In the genomic region with DNA sequence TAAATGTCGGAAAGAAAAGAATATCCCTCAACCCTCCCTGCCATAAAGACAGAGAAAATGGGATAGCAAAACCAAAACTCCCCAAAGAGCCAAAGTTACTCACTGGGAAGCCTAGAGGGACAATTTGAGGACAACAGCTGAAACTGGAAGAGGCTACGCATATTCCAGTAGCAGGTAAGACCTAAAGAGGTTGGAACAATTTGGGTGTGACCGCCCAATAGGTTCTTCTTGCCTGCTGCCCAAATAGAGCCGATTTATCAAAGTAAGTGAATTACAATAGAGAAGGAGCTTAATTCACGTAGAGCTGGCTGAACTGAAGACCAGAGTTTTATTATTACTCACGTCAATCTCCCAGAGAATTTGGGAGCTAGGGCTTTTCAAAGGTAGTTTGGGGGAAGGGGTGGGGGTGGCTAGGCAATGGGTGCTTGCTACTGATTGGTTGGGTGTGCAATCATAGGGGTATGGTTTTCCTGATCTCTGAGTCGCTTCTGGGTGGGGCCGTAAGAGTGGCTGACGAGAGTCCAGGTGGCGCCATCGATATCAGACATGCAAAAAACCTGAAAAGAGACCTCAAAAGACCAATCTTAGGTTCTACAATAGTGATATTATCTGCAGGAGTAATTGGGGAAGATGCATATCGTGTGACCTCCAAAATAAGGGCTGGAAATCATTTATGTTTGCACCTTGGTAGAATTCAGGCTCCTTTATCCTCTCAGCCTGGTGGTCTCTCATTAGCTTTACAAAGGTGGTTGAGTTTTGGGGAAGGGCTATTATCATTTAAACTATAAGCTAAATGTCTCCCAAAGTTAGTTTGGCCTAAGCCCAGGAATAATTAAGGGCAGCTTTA, we compare ENCODE assay signal across 17 cellular contexts. TPM values are rescaled to one million over a fixed set of nuclear protein-coding genes. Genes with fewer than 3 reads are reported as not detected.
A peak's percentile ranks its signal among the peaks of the same experiment; 100 is the strongest.
DNase-seq lines count a peak whose midpoint lies in the region; ATAC-seq and FAIRE-seq lines count a peak whose summit lies in the region.
"Had no signal": no experiment of that assay in that cellular context is flagged by ENCODE, and none has a peak within 500 bp of the region (broad histone marks: within the 10 kb centered on the region; RNA-seq: fewer than 3 reads in every experiment).

No MANE protein-coding gene starts in this region.

- no peaks in the 10 kb centered on the region for H3K9me3 Mint-ChIP-seq in activated CD4-positive, alpha-beta T cell treated with anti-CD3 and anti-CD28 coated beads for 36 hours (ENCODE audit: low read depth)
- no peaks in the 10 kb centered on the region for H3K9me3 Mint-ChIP-seq in activated T-helper 17 cell treated with anti-CD3 and anti-CD28 coated beads, Interleukin-2, amount 50 U/mL, for 72 hours
- H3K9me3 Mint-ChIP-seq in naive thymus-derived CD4-positive, alpha-beta T cell, result peaks cover 0 to 1% (median 0%) of the 10 kb centered on the region in 11 donors

- no peak for FAIRE-seq in urothelium cell line (lab: Jason Lieb, UNC)
- FAIRE-seq: GM19239 had no signal

- peaks cover 12% of the 10 kb centered on the region; the same call in 1 of the 2 replicates for H3K9me3 ChIP-seq in HUES48 (ENCODE audit: control insufficient read depth, insufficient read depth, low read length)
- H3K9me3 ChIP-seq in naive thymus-derived CD4-positive, alpha-beta T cell (ENCODE audit: control insufficient read depth in 2 of 3, low read length in 3 of 3), result no peaks in the 10 kb centered on the region
- H3K9me3 ChIP-seq: Caco-2, lower lobe of right lung, SJCRH30 had no signal

- intact Hi-C loops in activated CD4-positive, alpha-beta T cell treated with anti-CD3 and anti-CD28 coated beads for 36 hours (cut with DNase I, micrococcal nuclease), result loop anchor here (1.0 to 10.0 kb wide), 5 partner anchors 159 to 681 kb away; no protein-coding TSS in a partner anchor
- intact Hi-C loops in naive thymus-derived CD4-positive, alpha-beta T cell (cut with micrococcal nuclease), result loop anchor here (1.0 to 10.0 kb wide), 6 partner anchors 127 to 682 kb away; no protein-coding TSS in a partner anchor

- CTCF ChIA-PET in activated CD4-positive, alpha-beta T cell treated with anti-CD3 and anti-CD28 coated beads for 36 hours (lab: Charles Lee), result interaction anchor here (0.7 to 2.7 kb wide), 8 partner anchors 10 to 478 kb away, joined by 3 to 14 read pairs (median 3); no protein-coding TSS in a partner anchor
- CTCF ChIA-PET in naive thymus-derived CD4-positive, alpha-beta T cell (lab: Charles Lee), result interaction anchor here (0.6 to 2.2 kb wide), 6 partner anchors 11 to 313 kb away, joined by 3 to 9 read pairs (median 3); partner anchors contain the start of gene NONO

- no peaks in the 10 kb centered on the region for H3K36me3 ChIP-seq in HUES48 (ENCODE audit: control insufficient read depth, insufficient read depth, low read length)
- H3K36me3 ChIP-seq in naive thymus-derived CD4-positive, alpha-beta T cell (ENCODE audit: control insufficient read depth in 2 of 3, insufficient read depth in 3 of 3, low read length in 3 of 3), result no peaks in the 10 kb centered on the region
- H3K36me3 ChIP-seq: lower lobe of right lung, SJCRH30 had no signal

- H3K4me3 ChIP-seq in HUES48 (ENCODE audit: low read depth, low read length), result peak overlapping the region; percentile 48
- no peak overlapping the region for H3K4me3 ChIP-seq in naive thymus-derived CD4-positive, alpha-beta T cell (ENCODE audit: low read length)
- H3K4me3 ChIP-seq: lower lobe of right lung, SJCRH30 had no signal

- no peaks in the 10 kb centered on the region for H3K36me3 Mint-ChIP-seq in activated CD4-positive, alpha-beta T cell treated with anti-CD3 and anti-CD28 coated beads for 36 hours (ENCODE audit: low read depth)
- H3K36me3 Mint-ChIP-seq in activated T-helper 17 cell treated with anti-CD3 and anti-CD28 coated beads, Interleukin-2, amount 50 U/mL, for 72 hours (ENCODE audit: low read depth), result no peaks in the 10 kb centered on the region
- H3K36me3 Mint-ChIP-seq in naive thymus-derived CD4-positive, alpha-beta T cell, result no peaks in the 10 kb centered on the region
- H3K36me3 Mint-ChIP-seq: brain had no signal

- H3K4me3 Mint-ChIP-seq in activated CD4-positive, alpha-beta T cell treated with anti-CD3 and anti-CD28 coated beads for 36 hours, result no peak overlapping the region
- peak overlapping the region; percentile 42 for H3K4me3 Mint-ChIP-seq in activated T-helper 17 cell treated with anti-CD3 and anti-CD28 coated beads, Interleukin-2, amount 50 U/mL, for 72 hours
- peak overlapping the region in 8 of 10 donors; percentile 2 to 59 (median 38) for H3K4me3 Mint-ChIP-seq in naive thymus-derived CD4-positive, alpha-beta T cell
- H3K4me3 Mint-ChIP-seq: brain, nephron had no signal

- H3K4me1 ChIP-seq in HUES48 (ENCODE audit: control insufficient read depth, insufficient read depth, low read length), result peaks cover 4% of the 10 kb centered on the region; the same call in 1 of the 2 replicates
- H3K4me1 ChIP-seq in naive thymus-derived CD4-positive, alpha-beta T cell (ENCODE audit: control insufficient read depth in 2 of 2, insufficient read depth in 2 of 2, low read length in 2 of 2), result no peaks in the 10 kb centered on the region
- H3K4me1 ChIP-seq: Caco-2, lower lobe of right lung, SJCRH30 had no signal

- no peaks in the 10 kb centered on the region for H3K27me3 ChIP-seq in HUES48 (ENCODE audit: control insufficient read depth, insufficient read depth, low read length)
- H3K27me3 ChIP-seq in naive thymus-derived CD4-positive, alpha-beta T cell (ENCODE audit: control insufficient read depth in 2 of 2, insufficient read depth in 2 of 2, low read length in 2 of 2), result no peaks in the 10 kb centered on the region

- H3K27ac Mint-ChIP-seq in activated CD4-positive, alpha-beta T cell treated with anti-CD3 and anti-CD28 coated beads for 36 hours, result no peak overlapping the region
- no peak overlapping the region for H3K27ac Mint-ChIP-seq in activated T-helper 17 cell treated with anti-CD3 and anti-CD28 coated beads, Interleukin-2, amount 50 U/mL, for 72 hours
- H3K27ac Mint-ChIP-seq in naive thymus-derived CD4-positive, alpha-beta T cell, result peak overlapping the region in 2 of 9 donors; percentile 55 to 70
- H3K27ac Mint-ChIP-seq: brain, nephron had no signal

- peaks cover 3% of the 10 kb centered on the region for H3K4me1 Mint-ChIP-seq in activated CD4-positive, alpha-beta T cell treated with anti-CD3 and anti-CD28 coated beads for 36 hours
- H3K4me1 Mint-ChIP-seq in activated T-helper 17 cell treated with anti-CD3 and anti-CD28 coated beads, Interleukin-2, amount 50 U/mL, for 72 hours, result no peaks in the 10 kb centered on the region
- peaks cover 0 to 8% (median 3%) of the 10 kb centered on the region in 7 donors for H3K4me1 Mint-ChIP-seq in naive thymus-derived CD4-positive, alpha-beta T cell
- H3K4me1 Mint-ChIP-seq: nephron had no signal

- H3K27me3 Mint-ChIP-seq in activated CD4-positive, alpha-beta T cell treated with anti-CD3 and anti-CD28 coated beads for 36 hours, result no peaks in the 10 kb centered on the region
- H3K27me3 Mint-ChIP-seq in activated T-helper 17 cell treated with anti-CD3 and anti-CD28 coated beads, Interleukin-2, amount 50 U/mL, for 72 hours, result no peaks in the 10 kb centered on the region
- H3K27me3 Mint-ChIP-seq in naive thymus-derived CD4-positive, alpha-beta T cell, result peaks cover 0 to 3% (median 0%) of the 10 kb centered on the region in 5 donors

- H3K27ac ChIP-seq in HUES48 (ENCODE audit: low read depth, low read length), result peak overlapping the region; percentile 94
- no peak overlapping the region for H3K27ac ChIP-seq in naive thymus-derived CD4-positive, alpha-beta T cell (ENCODE audit: low read depth, low read length)
- H3K27ac ChIP-seq: lower lobe of right lung, SJCRH30 had no signal

- peak overlapping the region; percentile 74 for H3K9ac ChIP-seq in HUES48 (ENCODE audit: low read depth, low read length)

- peak; percentile 42 for ATAC-seq in activated CD4-positive, alpha-beta T cell treated with anti-CD3 and anti-CD28 coated beads for 36 hours
- ATAC-seq in activated T-helper 17 cell treated with anti-CD3 and anti-CD28 coated beads, Interleukin-2, amount 50 U/mL, for 72 hours (replicated peaks), result no peak
- no peak for ATAC-seq in naive thymus-derived CD4-positive, alpha-beta T cell
- ATAC-seq in HG03095 (IDR thresholded peaks at IDR 0.05; ENCODE audit: unreplicated experiment), result no peak
- ATAC-seq: lower lobe of right lung had no signal

- POLR2A ChIA-PET in activated CD4-positive, alpha-beta T cell treated with anti-CD3 and anti-CD28 coated beads for 36 hours (lab: Charles Lee), result no interaction called here
- POLR2A ChIA-PET in naive thymus-derived CD4-positive, alpha-beta T cell (lab: Charles Lee), result interaction anchor here (0.7 kb wide), 1 partner anchor 375 kb away, joined by 3 read pairs; no protein-coding TSS in a partner anchor

- no peak for DNase-seq in activated CD4-positive, alpha-beta T cell treated with anti-CD3 and anti-CD28 coated beads for 36 hours
- DNase-seq in activated CD4-positive, alpha-beta T cell treated with anti-CD3 and anti-CD28 coated beads, Interleukin-2, amount 50 U/mL, for 1 hour, result no peak
- DNase-seq in naive thymus-derived CD4-positive, alpha-beta T cell, result no peak
- no peak for DNase-seq in urothelium cell line (ENCODE audit: low spot score)
- no peak for DNase-seq in dermis blood vessel endothelial cell
- DNase-seq: activated gamma-delta T cell; Caco-2; lower lobe of right lung; stimulated activated CD4-positive, alpha-beta T cell treated with anti-CD3 and anti-CD28 coated beads, Interleukin-15, amount 100 ng/mL, for 24 hours; substantia nigra had no signal

RNA-seq across cellular contexts. Expression of gene SLC7A3, which starts 39.0 kb away (rescaled TPM):
- under 1 TPM; 0.11 to 0.16 TPM for total RNA-seq in activated CD4-positive, alpha-beta T cell treated with anti-CD3 and anti-CD28 coated beads for 36 hours
- total RNA-seq in activated T-helper 17 cell treated with anti-CD3 and anti-CD28 coated beads, Interleukin-2, amount 50 U/mL, for 72 hours, result not detected
- not detected for total RNA-seq in naive thymus-derived CD4-positive, alpha-beta T cell
- under 1 TPM; 0.22 to 0.44 TPM for polyA plus RNA-seq in naive thymus-derived CD4-positive, alpha-beta T cell
- not detected in 2 replicates for total RNA-seq in dermis blood vessel endothelial cell
- total RNA-seq: lower lobe of right lung had no signal
